ENCODE assay signal across 8 cellular contexts in the genomic region with DNA sequence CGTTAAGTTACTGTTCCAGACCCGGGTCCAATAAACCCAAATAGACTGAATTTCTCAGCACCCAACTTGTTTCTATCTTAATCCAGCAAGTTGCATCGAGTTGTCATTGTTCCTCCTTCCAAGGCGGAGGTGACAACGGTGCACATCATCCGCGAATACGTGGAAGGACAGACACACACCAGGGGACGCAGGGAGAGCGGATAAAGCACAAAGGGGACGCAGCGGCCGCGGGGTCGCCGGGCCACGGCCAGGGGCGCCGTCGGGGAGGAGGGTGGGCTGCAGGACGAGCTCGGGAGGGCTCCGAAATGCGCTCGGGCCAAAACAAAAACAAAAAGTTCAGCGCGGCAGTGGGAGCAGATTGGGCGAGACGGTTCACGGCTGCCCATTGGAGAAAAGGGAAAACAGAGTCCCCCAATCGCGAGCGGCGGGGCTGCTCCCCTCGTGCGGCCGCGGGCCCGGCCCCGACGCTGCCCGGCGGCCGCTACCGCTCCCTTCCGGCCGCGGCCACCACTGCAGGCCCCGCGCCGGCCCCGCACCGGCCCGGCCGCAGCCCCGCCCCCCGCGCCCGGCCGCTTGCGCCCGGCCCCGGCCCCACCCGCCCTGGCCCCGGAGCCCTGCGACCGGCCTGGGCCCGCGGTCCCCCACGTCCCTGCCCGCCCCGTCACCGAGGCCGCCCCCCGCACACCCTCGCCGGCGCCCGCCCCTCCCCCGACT. TPM values are rescaled to one million over a fixed set of nuclear protein-coding genes. Genes with fewer than 3 reads are reported as not detected.
DNase-seq lines count a peak whose midpoint lies in the region; ATAC-seq and TF ChIP-seq lines count a peak whose summit lies in the region.

No MANE protein-coding gene starts in this region.

- peaks cover 32% of the 10 kb centered on the region for H3K4me1 ChIP-seq in testis

- peaks cover 28% of the 10 kb centered on the region for H4K20me1 ChIP-seq in neural cell (ENCODE audit: insufficient read depth)

- no peak for TF ChIP-seq POLR2A in testis (IDR thresholded peaks at IDR 0.05)

- peak overlapping the region; percentile 35 for H2AFZ ChIP-seq in neural cell (ENCODE audit: low read depth, low read length)

- DNase-seq in AML-193 (lab: John Stamatoyannopoulos, UW) (peak; percentile 46 to 64), HL-60 (ENCODE audit: low read depth in 1 of 2, low spot score in 1 of 2) (peak in 1 of 2 experiments; percentile 65), fibroblast of the aortic adventitia (ENCODE audit: low read depth) (peak; percentile 70), testis (peak; percentile 72)
- DNase-seq in activated effector memory CD4-positive, alpha-beta T cell treated with Interleukin-2 at 50 U/mL for 16 hours, result peak; percentile 41

- H3K9ac ChIP-seq in neural cell (ENCODE audit: low read length), result peak overlapping the region; percentile 99

- ATAC-seq in GM18907 (IDR thresholded peaks at IDR 0.05; ENCODE audit: unreplicated experiment), result peak; percentile 50

- peak overlapping the region; percentile 89 for H3K4me2 ChIP-seq in neural cell (ENCODE audit: low read length)

- H3K36me3 ChIP-seq in neural cell (ENCODE audit: insufficient read depth, low read length), result no peaks in the 10 kb centered on the region
- H3K36me3 ChIP-seq in testis (ENCODE audit: low read depth, missing control alignments), result no peaks in the 10 kb centered on the region

- peaks cover 12% of the 10 kb centered on the region for H3F3A ChIP-seq in neural cell (ENCODE audit: insufficient read depth, low read length, poor library complexity, severe bottlenecking)

- H3K27me3 ChIP-seq in HL-60 (ENCODE audit: insufficient read depth, poor library complexity, severe bottlenecking) (peaks cover 16% of the 10 kb centered on the region), neural cell (ENCODE audit: insufficient read depth, low read depth, low read length) (no peaks in the 10 kb centered on the region), testis (no peaks in the 10 kb centered on the region)

- no peaks in the 10 kb centered on the region for H3K9me2 ChIP-seq in neural cell (ENCODE audit: insufficient read depth, low read length)

- TF ChIP-seq EP300 in neural cell (conservative IDR thresholded peaks at IDR 0.05; ENCODE audit: poor library complexity, severe bottlenecking), result no peak

- H3K27ac ChIP-seq in HL-60 (replicated peaks), result peak overlapping the region; percentile 73
- peak overlapping the region; percentile 98 for H3K27ac ChIP-seq in neural cell (ENCODE audit: low read length)
- H3K27ac ChIP-seq in testis, result peak overlapping the region; percentile 99

- H3K4me3 ChIP-seq in HL-60 (replicated peaks; ENCODE audit: insufficient read depth, low read length) (peak overlapping the region; percentile 95), fibroblast of the aortic adventitia (ENCODE audit: low read depth, low read length) (peak overlapping the region; percentile 94), neural cell (ENCODE audit: low read length) (peak overlapping the region; percentile 96), testis (peak overlapping the region; percentile 77 to 91)

- H3K79me2 ChIP-seq in neural cell (replicated peaks; ENCODE audit: insufficient read depth, low read length), result peaks cover 50% of the 10 kb centered on the region

- intact Hi-C loops in testis (cut with DNase I; ENCODE audit: low total_unique reads), result no loop called here

- H3K9me3 ChIP-seq in neural cell (ENCODE audit: low read length), result no peaks in the 10 kb centered on the region
- no peaks in the 10 kb centered on the region for H3K9me3 ChIP-seq in testis

- WGBS in testis, 2 donors, result 0 to 1% methylated on average over 34 to 40 of the region's 80 CpGs

- TF ChIP-seq CTCF in HL-60 (IDR thresholded peaks at IDR 0.05; ENCODE audit: insufficient read depth, low read length) (no peak), fibroblast of the aortic adventitia (IDR thresholded peaks at IDR 0.05; ENCODE audit: insufficient read depth, low read length) (no peak), neural cell (IDR thresholded peaks at IDR 0.05; ENCODE audit: poor library complexity, severe bottlenecking) (peak; percentile 42), testis (IDR thresholded peaks at IDR 0.05) (peak in 1 of 3 experiments; percentile 46)

- TF ChIP-seq RAD21 in neural cell (conservative IDR thresholded peaks at IDR 0.05), result no peak

TF ChIP-seq in PFSK-1, 5 proteins besides CTCF, POLR2A, EP300 and RAD21:
- TF ChIP-seq TAF1 (IDR thresholded peaks at IDR 0.05; ENCODE audit: borderline replicate concordance, insufficient read depth, low read length) (no peak), POLR2AphosphoS5 (IDR thresholded peaks at IDR 0.05; ENCODE audit: low read depth, low read length) (no peak), SIN3A (IDR thresholded peaks at IDR 0.05; ENCODE audit: borderline replicate concordance, insufficient read depth, low read length) (peak; percentile 68; the same call in 1 of the 2 replicates), FOXP2 (optimal IDR thresholded peaks at IDR 0.05; ENCODE audit: borderline replicate concordance, extremely low read depth, extremely low read length, insufficient read depth) (peak; percentile 10)
- TF ChIP-seq, protein P1, sequence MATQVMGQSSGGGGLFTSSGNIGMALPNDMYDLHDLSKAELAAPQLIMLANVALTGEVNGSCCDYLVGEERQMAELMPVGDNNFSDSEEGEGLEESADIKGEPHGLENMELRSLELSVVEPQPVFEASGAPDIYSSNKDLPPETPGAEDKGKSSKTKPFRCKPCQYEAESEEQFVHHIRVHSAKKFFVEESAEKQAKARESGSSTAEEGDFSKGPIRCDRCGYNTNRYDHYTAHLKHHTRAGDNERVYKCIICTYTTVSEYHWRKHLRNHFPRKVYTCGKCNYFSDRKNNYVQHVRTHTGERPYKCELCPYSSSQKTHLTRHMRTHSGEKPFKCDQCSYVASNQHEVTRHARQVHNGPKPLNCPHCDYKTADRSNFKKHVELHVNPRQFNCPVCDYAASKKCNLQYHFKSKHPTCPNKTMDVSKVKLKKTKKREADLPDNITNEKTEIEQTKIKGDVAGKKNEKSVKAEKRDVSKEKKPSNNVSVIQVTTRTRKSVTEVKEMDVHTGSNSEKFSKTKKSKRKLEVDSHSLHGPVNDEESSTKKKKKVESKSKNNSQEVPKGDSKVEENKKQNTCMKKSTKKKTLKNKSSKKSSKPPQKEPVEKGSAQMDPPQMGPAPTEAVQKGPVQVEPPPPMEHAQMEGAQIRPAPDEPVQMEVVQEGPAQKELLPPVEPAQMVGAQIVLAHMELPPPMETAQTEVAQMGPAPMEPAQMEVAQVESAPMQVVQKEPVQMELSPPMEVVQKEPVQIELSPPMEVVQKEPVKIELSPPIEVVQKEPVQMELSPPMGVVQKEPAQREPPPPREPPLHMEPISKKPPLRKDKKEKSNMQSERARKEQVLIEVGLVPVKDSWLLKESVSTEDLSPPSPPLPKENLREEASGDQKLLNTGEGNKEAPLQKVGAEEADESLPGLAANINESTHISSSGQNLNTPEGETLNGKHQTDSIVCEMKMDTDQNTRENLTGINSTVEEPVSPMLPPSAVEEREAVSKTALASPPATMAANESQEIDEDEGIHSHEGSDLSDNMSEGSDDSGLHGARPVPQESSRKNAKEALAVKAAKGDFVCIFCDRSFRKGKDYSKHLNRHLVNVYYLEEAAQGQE (IDR thresholded peaks at IDR 0.05; ENCODE audit: insufficient read depth in 1 of 2, low read depth in 2 of 2, low read length in 2 of 2), result no peak

TF ChIP-seq in neural cell, 6 proteins besides CTCF, POLR2A, EP300 and RAD21:
- no peak for TF ChIP-seq SMC3 (conservative IDR thresholded peaks at IDR 0.05; ENCODE audit: poor library complexity)
- peak; percentile 56 for TF ChIP-seq MXI1 (conservative IDR thresholded peaks at IDR 0.05; ENCODE audit: poor library complexity, severe bottlenecking)
- TF ChIP-seq, protein P1 (IDR thresholded peaks at IDR 0.05; ENCODE audit: borderline replicate concordance), result no peak
- peak; percentile 24 for TF ChIP-seq POLR2AphosphoS5 (IDR thresholded peaks at IDR 0.05)
- TF ChIP-seq EZH2 (IDR thresholded peaks at IDR 0.05; ENCODE audit: borderline replicate concordance, insufficient read depth, low read length, poor library complexity, severe bottlenecking), result no peak
- no peak for TF ChIP-seq TAF1 (IDR thresholded peaks at IDR 0.05; ENCODE audit: low read depth)
TF ChIP-seq in neural cell: peak in this region for 2.

RNA-seq across cellular contexts. Expression of a gene that starts 0.5 kb away (rescaled TPM):
- polyA plus RNA-seq in PFSK-1 (2012; ENCODE audit: insufficient read length, low read depth), result 39.2 TPM
- 20.1 and 43.4 TPM in 2 replicates for total RNA-seq in fibroblast of the aortic adventitia (ENCODE audit: low replicate concordance)
- polyA plus RNA-seq in neural cell, result 96.8 and 107 TPM in 2 replicates
- 208 and 228 TPM in 2 replicates for polyA minus RNA-seq in neural cell
- 10 to 100 TPM; 44.1 to 56.5 TPM for total RNA-seq in testis
- 42.1 TPM for polyA plus RNA-seq in testis (ENCODE audit: insufficient read depth, low read depth, low replicate concordance)

RNA-seq across cellular contexts. Expression of a gene that starts 59.2 kb away (rescaled TPM):
- polyA plus RNA-seq in PFSK-1 (2012; ENCODE audit: insufficient read length, low read depth), result 37.6 TPM
- 11.7 and 42.1 TPM in 2 replicates for total RNA-seq in fibroblast of the aortic adventitia (ENCODE audit: low replicate concordance)
- 9.6 and 11.8 TPM in 2 replicates for polyA plus RNA-seq in neural cell
- polyA minus RNA-seq in neural cell, result 16.3 and 20.5 TPM in 2 replicates
- 10 to 100 TPM; 65.7 to 87.7 TPM for total RNA-seq in testis
- polyA plus RNA-seq in testis (ENCODE audit: insufficient read depth, low read depth, low replicate concordance), result 29.6 TPM
